Comparison of ENCODE assay signal across 8 cellular contexts in genomic region chr11:61828629-61829407, GRCh38. TPM values are rescaled to one million over a fixed set of nuclear protein-coding genes. Genes with fewer than 3 reads are reported as not detected.
DNase-seq lines count a peak whose midpoint lies in the region; ATAC-seq and TF ChIP-seq lines count a peak whose summit lies in the region.

No MANE protein-coding gene starts in this region.

- H3K9me3 Mint-ChIP-seq in activated CD4-positive, alpha-beta T cell treated with anti-CD3 and anti-CD28 coated beads for 36 hours (ENCODE audit: low read depth): no peaks in the 10 kb centered on the region

- H3K36me3 Mint-ChIP-seq in activated CD4-positive, alpha-beta T cell treated with anti-CD3 and anti-CD28 coated beads for 36 hours (ENCODE audit: low read depth): peaks cover 13% of the 10 kb centered on the region

- TF ChIP-seq CTCF in choroid plexus epithelial cell (conservative IDR thresholded peaks at IDR 0.05; ENCODE audit: low read depth, low read length): peak; percentile 55

- CTCF ChIA-PET in activated CD4-positive, alpha-beta T cell treated with anti-CD3 and anti-CD28 coated beads for 36 hours (lab: Charles Lee): interaction anchor here (0.6 to 2.0 kb wide), 10 partner anchors 11 to 531 kb away, joined by 3 to 8 read pairs (median 4); partner anchors contain the start of genes FADS1 and FEN1

- peak; percentile 48 for ATAC-seq in activated CD4-positive, alpha-beta T cell treated with anti-CD3 and anti-CD28 coated beads for 36 hours
- ATAC-seq in left colon: peak; percentile 18

- peaks cover 40% of the 10 kb centered on the region for H3K27me3 Mint-ChIP-seq in activated CD4-positive, alpha-beta T cell treated with anti-CD3 and anti-CD28 coated beads for 36 hours

- H3K4me3 Mint-ChIP-seq in activated CD4-positive, alpha-beta T cell treated with anti-CD3 and anti-CD28 coated beads for 36 hours: peak overlapping the region; percentile 84

- DNase-seq in activated CD4-positive, alpha-beta T cell treated with anti-CD3 and anti-CD28 coated beads for 36 hours: peak; percentile 64
- no peak for DNase-seq in activated CD4-positive, alpha-beta T cell treated with anti-CD3 and anti-CD28 coated beads for 1 hour
- peak; percentile 27 for DNase-seq in HT1080 (ENCODE audit: low read depth)
- peak; percentile 25 for DNase-seq in T follicular helper cell (ENCODE audit: low read depth)
- DNase-seq in choroid plexus epithelial cell (ENCODE audit: low read depth): peak; percentile 58
- DNase-seq in left colon: peak in 1 of 2 donors; percentile 17
- DNase-seq in stimulated activated CD4-positive, alpha-beta T cell treated with anti-CD3 and anti-CD28 coated beads, TNF-alpha, amount 100 ng/mL, for 48 hours (ENCODE audit: low read depth in 3 of 3): peak in 2 of 3 donors; percentile 13 to 22
- no peak for DNase-seq in NCI-H1694 (lab: John Stamatoyannopoulos, UW)

- peak overlapping the region; percentile 67 for H3K4me3 ChIP-seq in choroid plexus epithelial cell (ENCODE audit: low read depth, low read length)

- H3K27ac Mint-ChIP-seq in activated CD4-positive, alpha-beta T cell treated with anti-CD3 and anti-CD28 coated beads for 36 hours: peak overlapping the region; percentile 74

- H3K4me1 Mint-ChIP-seq in activated CD4-positive, alpha-beta T cell treated with anti-CD3 and anti-CD28 coated beads for 36 hours: peaks cover 19% of the 10 kb centered on the region

- POLR2A ChIA-PET in activated CD4-positive, alpha-beta T cell treated with anti-CD3 and anti-CD28 coated beads for 36 hours (lab: Charles Lee): interaction anchor here (1.0 to 1.2 kb wide), 2 partner anchors 14 to 21 kb away, joined by 3 to 4 read pairs; no protein-coding TSS in a partner anchor

- intact Hi-C loops in activated CD4-positive, alpha-beta T cell treated with anti-CD3 and anti-CD28 coated beads for 36 hours (cut with DNase I, micrococcal nuclease): no loop called here
- intact Hi-C loops in left colon (cut with DNase I, micrococcal nuclease): no loop called here

RNA-seq across cellular contexts. Expression of gene FADS2, which starts 0.7 kb away (rescaled TPM):
- 10 to 100 TPM; 51.0 to 58.4 TPM for total RNA-seq in activated CD4-positive, alpha-beta T cell treated with anti-CD3 and anti-CD28 coated beads for 36 hours
- total RNA-seq in HT1080 (2014; rRNA removed; shearing (Covaris generic)): 105 and 125 TPM in 2 replicates
- polyA plus RNA-seq in HT1080 (2015; cell fraction: cytosol; rRNA removed): 66.8 and 76.0 TPM in 2 replicates
- polyA plus RNA-seq in HT1080 (2015; cell fraction: nucleus; rRNA removed): 118 and 122 TPM in 2 replicates
- total RNA-seq in left colon: 1 to 10 TPM; 3.1 to 5.6 TPM

RNA-seq across cellular contexts. Expression of gene FADS1, which starts 12.0 kb away (rescaled TPM):
- total RNA-seq in activated CD4-positive, alpha-beta T cell treated with anti-CD3 and anti-CD28 coated beads for 36 hours: 10 to 100 TPM; 18.9 to 23.7 TPM
- 103 and 108 TPM in 2 replicates for total RNA-seq in HT1080 (2014; rRNA removed; shearing (Covaris generic))
- polyA plus RNA-seq in HT1080 (2015; cell fraction: cytosol; rRNA removed): 56.1 and 63.9 TPM in 2 replicates
- polyA plus RNA-seq in HT1080 (2015; cell fraction: nucleus; rRNA removed): 66.5 and 71.3 TPM in 2 replicates
- total RNA-seq in left colon: 1 to 10 TPM; 3.2 to 5.1 TPM

RNA-seq across cellular contexts. Expression of gene FEN1, which starts 36.1 kb away (rescaled TPM):
- total RNA-seq in activated CD4-positive, alpha-beta T cell treated with anti-CD3 and anti-CD28 coated beads for 36 hours: 100 to 1,000 TPM in 1 of 2 experiments, 10 to 100 TPM in 1; 70.0 to 108 TPM
- 251 and 261 TPM in 2 replicates for total RNA-seq in HT1080 (2014; rRNA removed; shearing (Covaris generic))
- 106 and 119 TPM in 2 replicates for polyA plus RNA-seq in HT1080 (2015; cell fraction: cytosol; rRNA removed)
- polyA plus RNA-seq in HT1080 (2015; cell fraction: nucleus; rRNA removed): 111 and 133 TPM in 2 replicates
- 10 to 100 TPM in 1 of 2 donors, 1 to 10 TPM in 1; 7.7 to 13.3 TPM for total RNA-seq in left colon

RNA-seq across cellular contexts. Expression of gene TMEM258, which starts 36.4 kb away (rescaled TPM):
- total RNA-seq in activated CD4-positive, alpha-beta T cell treated with anti-CD3 and anti-CD28 coated beads for 36 hours: 100 to 1,000 TPM; 172 to 176 TPM
- 178 and 184 TPM in 2 replicates for total RNA-seq in HT1080 (2014; rRNA removed; shearing (Covaris generic))
- 183 and 205 TPM in 2 replicates for polyA plus RNA-seq in HT1080 (2015; cell fraction: cytosol; rRNA removed)
- polyA plus RNA-seq in HT1080 (2015; cell fraction: nucleus; rRNA removed): 50.4 and 65.2 TPM in 2 replicates
- 10 to 100 TPM; 87.3 to 91.8 TPM for total RNA-seq in left colon

Comparison
In these comparisons a context has a peak if more than half of its experiments do, and no peak if none do; other contexts are left out.
1. DNase-seq: peak in activated CD4-positive, alpha-beta T cell treated with anti-CD3 and anti-CD28 coated beads for 36 hours (single experiment), HT1080 (single experiment), T follicular helper cell (single experiment), choroid plexus epithelial cell (single experiment) and stimulated activated CD4-positive, alpha-beta T cell treated with anti-CD3 and anti-CD28 coated beads, TNF-alpha, amount 100 ng/mL, for 48 hours (2 of 3); none in activated CD4-positive, alpha-beta T cell treated with anti-CD3 and anti-CD28 coated beads for 1 hour (single experiment) and NCI-H1694 (single experiment).
2. RNA of gene FADS2, which starts 0.7 kb away (total RNA-seq): 105 to 125 TPM in HT1080 and 51.0 to 58.4 TPM in activated CD4-positive, alpha-beta T cell treated with anti-CD3 and anti-CD28 coated beads for 36 hours; 3.1 to 5.6 TPM in left colon; every median in the first group is over 4 times any median in the second.
3. RNA of gene FEN1, which starts 36.1 kb away (total RNA-seq): 251 to 261 TPM in HT1080 and 70.0 to 108 TPM in activated CD4-positive, alpha-beta T cell treated with anti-CD3 and anti-CD28 coated beads for 36 hours; 7.7 to 13.3 TPM in left colon; every median in the first group is over 4 times any median in the second.